In genomic region chr19:33683881-33684549, GRCh38 we compare ENCODE assay signal across 9 cellular contexts.
DNase-seq lines count a peak whose midpoint lies in the region; ATAC-seq, FAIRE-seq and TF ChIP-seq lines count a peak whose summit lies in the region.
"Had no signal": no experiment of that assay in that cellular context is flagged by ENCODE, and none has a peak within 500 bp of the region (broad histone marks: within the 10 kb centered on the region; RNA-seq: fewer than 3 reads in every experiment).

No MANE protein-coding gene starts in this region.

- H3K27me3 Mint-ChIP-seq in chondrocyte (ENCODE audit: low read depth), result peaks cover 18% of the 10 kb centered on the region
- H3K27me3 Mint-ChIP-seq in CD4-positive, alpha-beta memory T cell, result peaks cover 12 to 26% of the 10 kb centered on the region in 2 donors

- intact Hi-C loops in right lobe of liver (cut with DNase I), result no loop called here
- intact Hi-C loops in CD4-positive, alpha-beta memory T cell (cut with micrococcal nuclease), result no loop called here
- intact Hi-C loops in transverse colon (cut with DNase I; ENCODE audit: low total_unique reads), result no loop called here

- H3K36me3 Mint-ChIP-seq in chondrocyte (ENCODE audit: low read depth), result no peaks in the 10 kb centered on the region
- no peaks in the 10 kb centered on the region for H3K36me3 Mint-ChIP-seq in CD4-positive, alpha-beta memory T cell

- no peak overlapping the region for H3K4me3 ChIP-seq in right lobe of liver
- no peak overlapping the region for H3K4me3 ChIP-seq in CD4-positive, alpha-beta memory T cell (ENCODE audit: low read length in 2 of 2)
- no peak overlapping the region for H3K4me3 ChIP-seq in transverse colon

- in situ Hi-C loops in Caki2 (cut with HindIII; ENCODE audit: low pct_unique_long_range_greater_than_20kb, low sequenced_read_pairs), result no loop called here
- in situ Hi-C loops in transverse colon (cut with MboI; ENCODE audit: low pct_ligation_motif_present in 1 of 4, low pct_unique_long_range_greater_than_20kb in 1 of 4, low sequenced_read_pairs in 3 of 4), result no loop called here

- H3K9me3 ChIP-seq in right lobe of liver (no peaks in the 10 kb centered on the region), transverse colon (no peaks in the 10 kb centered on the region)
- no peaks in the 10 kb centered on the region for H3K9me3 ChIP-seq in CD4-positive, alpha-beta memory T cell (ENCODE audit: control insufficient read depth in 1 of 2, low read length in 2 of 2)

- H3K4me3 Mint-ChIP-seq in chondrocyte (ENCODE audit: unreplicated experiment), result no peak overlapping the region
- no peak overlapping the region for H3K4me3 Mint-ChIP-seq in CD4-positive, alpha-beta memory T cell

- TF ChIP-seq POLR2A in right lobe of liver (IDR thresholded peaks at IDR 0.05) (no peak), transverse colon (IDR thresholded peaks at IDR 0.05) (no peak)

- H3K27me3 ChIP-seq in right lobe of liver (peaks cover 0 to 5% of the 10 kb centered on the region in 2 donors), transverse colon (peaks cover 41% of the 10 kb centered on the region)
- no peaks in the 10 kb centered on the region for H3K27me3 ChIP-seq in CD4-positive, alpha-beta memory T cell (ENCODE audit: insufficient read depth, low read length)

- peak; percentile 52 to 84 (median 64) for ATAC-seq in right lobe of liver

- no peaks in the 10 kb centered on the region for H3K9me3 Mint-ChIP-seq in chondrocyte (ENCODE audit: low read depth)
- peaks cover 0 to 2% (median 0%) of the 10 kb centered on the region in 8 donors for H3K9me3 Mint-ChIP-seq in CD4-positive, alpha-beta memory T cell

- no peak overlapping the region for H3K27ac Mint-ChIP-seq in chondrocyte (ENCODE audit: unreplicated experiment)
- H3K27ac Mint-ChIP-seq in CD4-positive, alpha-beta memory T cell, result no peak overlapping the region

- TF ChIP-seq CTCF in chondrocyte (IDR thresholded peaks at IDR 0.05), result no peak
- TF ChIP-seq CTCF in right lobe of liver (IDR thresholded peaks at IDR 0.05), result no peak
- TF ChIP-seq CTCF in transverse colon (IDR thresholded peaks at IDR 0.05), result no peak

- no peak for FAIRE-seq in HTR-8/SVneo (lab: Jason Lieb, UNC)

- H3K36me3 ChIP-seq in right lobe of liver (no peaks in the 10 kb centered on the region), transverse colon (no peaks in the 10 kb centered on the region)
- H3K36me3 ChIP-seq in CD4-positive, alpha-beta memory T cell (ENCODE audit: insufficient read depth, low read length), result no peaks in the 10 kb centered on the region

- no peaks in the 10 kb centered on the region for H3K4me1 ChIP-seq in right lobe of liver
- H3K4me1 ChIP-seq in CD4-positive, alpha-beta memory T cell (ENCODE audit: insufficient read depth, low read length), result no peaks in the 10 kb centered on the region
- no peaks in the 10 kb centered on the region for H3K4me1 ChIP-seq in transverse colon

- POLR2A ChIA-PET in CD4-positive, alpha-beta memory T cell (lab: Charles Lee; ENCODE audit: partially characterized antibody), result no interaction called here

- CTCF ChIA-PET in CD4-positive, alpha-beta memory T cell (lab: Charles Lee; ENCODE audit: partially characterized antibody), result no interaction called here

- 33% methylated on average over 12 of the region's 24 CpGs for WGBS in right lobe of liver (ENCODE audit: insufficient coverage, low coverage, low lambda C conversion rate, missing lambda C conversion rate)
- WGBS in transverse colon (ENCODE audit: low coverage in 1 of 2), 2 donors, result 32% methylated on average over 15 of the region's 24 CpGs; no CpG with 5 or more reads in 1 of the 2 donors

- peak; percentile 53 for DNase-seq in Caki2 (ENCODE audit: low read depth)
- peak; percentile 56 for DNase-seq in HTR-8/SVneo (ENCODE audit: insufficient read length, low spot score)
- peak; percentile 82 for DNase-seq in chondrocyte (ENCODE audit: low spot score)
- peak in 2 of 3 donors; percentile 42 to 67 for DNase-seq in right lobe of liver
- no peak for DNase-seq in activated gamma-delta T cell treated with Interleukin-2 at 50 U/mL for 16 hours
- DNase-seq in NAMALWA (ENCODE audit: low spot score), result no peak
- no peak for DNase-seq in CD4-positive, alpha-beta memory T cell
- no peak for DNase-seq in transverse colon

- no peak for TF ChIP-seq EP300 in transverse colon (IDR thresholded peaks at IDR 0.05; ENCODE audit: low read depth)

- no peak overlapping the region for H3K27ac ChIP-seq in right lobe of liver
- H3K27ac ChIP-seq in CD4-positive, alpha-beta memory T cell (ENCODE audit: low read depth, low read length), result no peak overlapping the region
- no peak overlapping the region for H3K27ac ChIP-seq in transverse colon
- H3K27ac ChIP-seq: KMS-11 had no signal

- peaks cover 2% of the 10 kb centered on the region for H3K4me1 Mint-ChIP-seq in chondrocyte (ENCODE audit: low read depth)
- no peaks in the 10 kb centered on the region for H3K4me1 Mint-ChIP-seq in CD4-positive, alpha-beta memory T cell

Comparison
In these comparisons a context has a peak if more than half of its experiments do, and no peak if none do; other contexts are left out.
1. DNase-seq: peak in Caki2 (single experiment), HTR-8/SVneo (single experiment), chondrocyte (single experiment) and right lobe of liver (2 of 3); none in activated gamma-delta T cell treated with Interleukin-2 at 50 U/mL for 16 hours (single experiment), NAMALWA (single experiment), CD4-positive, alpha-beta memory T cell (0 of 5) and transverse colon (single experiment).